Comparison of ENCODE assay signal across 8 cellular contexts in the genomic region with DNA sequence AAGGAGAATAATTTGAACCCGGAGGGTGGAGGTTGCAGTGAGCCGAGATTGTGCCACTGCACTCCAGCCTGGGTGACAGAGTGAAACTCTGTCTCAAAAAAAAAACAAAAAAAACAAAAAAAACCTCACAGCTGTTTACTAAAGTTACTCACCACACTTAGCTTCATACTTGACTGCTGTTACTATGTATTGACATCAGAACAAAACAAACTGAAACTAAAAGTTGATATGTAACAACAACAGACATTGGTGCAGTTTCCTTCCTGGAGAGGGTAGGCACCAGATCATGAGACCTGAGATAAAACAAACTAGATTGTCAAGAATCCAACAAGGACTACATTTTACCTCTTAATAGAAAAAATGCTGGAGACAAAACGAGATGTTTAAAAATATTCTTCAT. TPM values are rescaled to one million over a fixed set of nuclear protein-coding genes. Genes with fewer than 3 reads are reported as not detected.
DNase-seq lines count a peak whose midpoint lies in the region; ATAC-seq and TF ChIP-seq lines count a peak whose summit lies in the region.
"Not testable (repeated sequence)": the region's sequence is repeated elsewhere in the genome, so short reads cannot be mapped to it uniquely, and the experiment has no call there.

No MANE protein-coding gene starts in this region.

- not testable (repeated sequence) for H3K4me1 ChIP-seq in lower lobe of right lung

- not testable (repeated sequence) for H3K36me3 Mint-ChIP-seq in T-helper 17 cell (ENCODE audit: low read depth)

- intact Hi-C loops in lower lobe of right lung (cut with DNase I) = not testable (repeated sequence)

- ATAC-seq in GM18499 (IDR thresholded peaks at IDR 0.05; ENCODE audit: insufficient read depth, unreplicated experiment) (peak; percentile 92), GM19452 (IDR thresholded peaks at IDR 0.05; ENCODE audit: unreplicated experiment) (peak; percentile 91), HG02759 (IDR thresholded peaks at IDR 0.05; ENCODE audit: unreplicated experiment) (peak; percentile 92), HG03378 (IDR thresholded peaks at IDR 0.05; ENCODE audit: unreplicated experiment) (peak; percentile 98), T-helper 17 cell (peak; percentile 99), lower lobe of right lung (peak; percentile 37 to 87)

- not testable (repeated sequence) for H3K9me3 ChIP-seq in T-helper 17 cell (ENCODE audit: control insufficient read depth, low read length, poor library complexity, severe bottlenecking); lower lobe of right lung

- peak; percentile 29 for DNase-seq in AG08395 (ENCODE audit: low spot score)
- not testable (repeated sequence) for DNase-seq in T-helper 17 cell, lower lobe of right lung
- DNase-seq in central memory CD4-positive, alpha-beta T cell = peak; percentile 78

- H3K4me3 ChIP-seq in lower lobe of right lung = not testable (repeated sequence)

- not testable (repeated sequence) for TF ChIP-seq CTCF in lower lobe of right lung (IDR thresholded peaks at IDR 0.05)

- peak overlapping the region; percentile 46 for H3K27ac ChIP-seq in lower lobe of right lung

- peak overlapping the region; percentile 88 for H3K27ac Mint-ChIP-seq in T-helper 17 cell

- H3K27me3 Mint-ChIP-seq in T-helper 17 cell = not testable (repeated sequence)

- H3K4me3 Mint-ChIP-seq in T-helper 17 cell = not testable (repeated sequence)

- not testable (repeated sequence) for H3K4me1 Mint-ChIP-seq in T-helper 17 cell

- not testable (repeated sequence) for H3K27me3 ChIP-seq in lower lobe of right lung (ENCODE audit: low read depth)

- not testable (repeated sequence) for H3K36me3 ChIP-seq in lower lobe of right lung

RNA-seq across cellular contexts. Expression of a gene that starts 30.3 kb away (rescaled TPM):
- total RNA-seq in T-helper 17 cell (1,000 to 10,000 TPM; 3,854 to 3,913 TPM), lower lobe of right lung (1,325 TPM)

RNA-seq across cellular contexts. Expression of a gene that starts 31.1 kb away (rescaled TPM):
- total RNA-seq in T-helper 17 cell = 1 to 10 TPM; 6.9 to 7.7 TPM
- 6.6 TPM for total RNA-seq in lower lobe of right lung

RNA-seq across cellular contexts. Expression of a gene that starts 49.8 kb away (rescaled TPM):
- total RNA-seq in T-helper 17 cell (10 to 100 TPM; 27.7 to 31.1 TPM), lower lobe of right lung (13.5 TPM)

RNA-seq across cellular contexts. Expression of a gene that starts 49.9 kb away (rescaled TPM):
- total RNA-seq in T-helper 17 cell = 10 to 100 TPM; 51.3 to 61.0 TPM
- total RNA-seq in lower lobe of right lung = 79.2 TPM
